ENCODE assay signal across 2 cellular contexts in genomic region chr16:57001026-57001669, GRCh38.
TF ChIP-seq lines count a peak whose summit lies in the region.

No MANE protein-coding gene starts in this region.

TF ChIP-seq in SK-N-SH, 30 proteins besides CTCF, POLR2A, EP300 and RAD21 (continued from another document):
- TF ChIP-seq ZBTB33 (IDR thresholded peaks at IDR 0.05; ENCODE audit: borderline replicate concordance, low read depth) (no peak), SIN3A (IDR thresholded peaks at IDR 0.05; ENCODE audit: borderline replicate concordance, low read depth, low read length) (no peak), USF1 (IDR thresholded peaks at IDR 0.05; ENCODE audit: borderline replicate concordance, low read depth) (no peak), REST (IDR thresholded peaks at IDR 0.05; ENCODE audit: low read depth, low read length) (no peak), GATA2 (CRISPR knock-in tag; IDR thresholded peaks at IDR 0.05) (no peak), JUND (IDR thresholded peaks at IDR 0.05) (no peak), TCF12 (IDR thresholded peaks at IDR 0.05) (no peak), MXI1 (IDR thresholded peaks at IDR 0.05; ENCODE audit: low read depth, low read length) (no peak), TEAD4 (IDR thresholded peaks at IDR 0.05; ENCODE audit: borderline replicate concordance, insufficient read depth) (no peak), NFIC (IDR thresholded peaks at IDR 0.05; ENCODE audit: borderline replicate concordance) (no peak), MEF2A (IDR thresholded peaks at IDR 0.05; ENCODE audit: borderline replicate concordance, low read depth) (no peak), RXRA (IDR thresholded peaks at IDR 0.05; ENCODE audit: borderline replicate concordance, low read depth) (no peak), RFX5 (IDR thresholded peaks at IDR 0.05; ENCODE audit: low read length) (no peak)

TF ChIP-seq in SK-N-SH treated with all-trans-retinoic acid at 6 μM for 48 hours, 23 proteins besides CTCF, POLR2A, EP300 and RAD21 (continued from another document):
- TF ChIP-seq ZC3H10 (CRISPR knock-in tag; IDR thresholded peaks at IDR 0.05), result no peak
- no peak for TF ChIP-seq ESRRG (CRISPR knock-in tag; IDR thresholded peaks at IDR 0.05)
- no peak for TF ChIP-seq ZNF8 (CRISPR knock-in tag; IDR thresholded peaks at IDR 0.05)
- TF ChIP-seq SNAI2 (CRISPR knock-in tag; IDR thresholded peaks at IDR 0.05), result no peak
- TF ChIP-seq ZFP3 (CRISPR knock-in tag; IDR thresholded peaks at IDR 0.05), result no peak
- TF ChIP-seq CSRNP3 (CRISPR knock-in tag; IDR thresholded peaks at IDR 0.05), result no peak
- TF ChIP-seq PATZ1 (CRISPR knock-in tag; IDR thresholded peaks at IDR 0.05; ENCODE audit: borderline replicate concordance), result no peak
- TF ChIP-seq GLIS3 (CRISPR knock-in tag; IDR thresholded peaks at IDR 0.05), result no peak
- TF ChIP-seq CSDC2 (CRISPR knock-in tag; IDR thresholded peaks at IDR 0.05), result no peak
- TF ChIP-seq ARNTL (CRISPR knock-in tag; IDR thresholded peaks at IDR 0.05; ENCODE audit: borderline replicate concordance, low read depth), result no peak
- TF ChIP-seq CREB5 (CRISPR knock-in tag; IDR thresholded peaks at IDR 0.05; ENCODE audit: low read depth), result no peak
- TF ChIP-seq POU6F1 (CRISPR knock-in tag; IDR thresholded peaks at IDR 0.05; ENCODE audit: borderline replicate concordance, low read depth), result no peak
- TF ChIP-seq ZFP30 (CRISPR knock-in tag; IDR thresholded peaks at IDR 0.05), result no peak
